In the genomic region with DNA sequence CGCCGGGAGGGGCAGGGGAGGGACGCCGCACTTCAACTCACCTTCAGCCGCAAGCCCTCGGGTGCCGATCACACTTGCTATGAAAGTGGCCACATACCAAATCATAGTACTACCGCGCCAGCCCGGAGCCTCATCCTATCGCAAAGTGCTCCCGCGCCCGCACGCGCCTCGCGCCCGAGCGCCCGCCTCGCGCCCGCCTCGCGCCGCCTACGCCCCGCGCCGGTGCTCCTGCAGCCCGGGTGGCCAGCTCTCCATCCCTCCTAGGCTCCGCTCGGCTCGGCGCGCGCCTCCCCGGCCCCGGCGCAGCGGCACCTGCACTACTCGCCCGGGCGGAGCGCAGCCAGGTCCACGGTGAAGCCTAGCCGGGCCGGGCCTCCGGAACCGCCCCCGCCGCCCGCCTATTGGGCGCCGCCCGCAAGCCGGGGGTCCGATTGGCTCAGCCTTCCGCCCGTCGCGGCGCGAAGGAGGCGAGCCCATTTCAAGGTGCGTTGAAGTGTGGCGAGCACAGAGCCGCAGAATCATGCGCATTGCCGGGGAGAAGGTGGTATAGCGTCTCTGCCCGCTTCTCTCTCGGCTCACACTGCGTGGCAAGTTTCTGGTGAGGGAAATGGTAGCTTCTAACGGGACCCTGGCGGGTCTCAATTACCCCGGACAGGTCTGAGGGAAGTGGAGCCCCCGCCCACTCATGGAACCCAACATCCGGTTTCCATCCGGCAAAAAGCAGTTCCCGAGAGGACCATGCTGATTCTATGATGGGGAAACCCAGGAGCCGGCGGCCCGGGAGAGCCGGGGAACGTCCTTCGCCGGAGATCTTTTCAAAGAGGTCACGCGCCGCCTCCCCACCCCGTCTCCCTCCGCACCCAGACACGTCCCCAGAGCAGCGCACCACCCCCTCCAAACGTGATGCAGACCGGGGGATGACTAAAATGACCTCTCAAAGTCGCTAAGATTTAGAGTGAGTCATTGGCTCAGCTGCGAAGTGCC, we compare ENCODE assay signal across 7 cellular contexts. TPM values are rescaled to one million over a fixed set of nuclear protein-coding genes. Genes with fewer than 3 reads are reported as not detected.
DNase-seq lines count a peak whose midpoint lies in the region; ATAC-seq lines count a peak whose summit lies in the region.

IGSF9B (minus strand) TSS at position 319 of the 984 bp plus-strand sequence; CDS start at position 105, 214 bp downstream.

- peaks cover 58% of the 10 kb centered on the region for H3K27me3 ChIP-seq in ectodermal cell (ENCODE audit: control insufficient read depth, insufficient read depth, low read length, poor library complexity, severe bottlenecking)

- H3K4me3 ChIP-seq in ectodermal cell (ENCODE audit: insufficient read depth, low read depth, low read length): peak within 1 kb of the TSS; percentile 73

- WGBS in ectodermal cell, 2 experiments: 1% methylated on average over 100 of the region's 100 CpGs

- no peaks in the 10 kb centered on the region for H3K36me3 ChIP-seq in ectodermal cell (ENCODE audit: control insufficient read depth, insufficient read depth, low read length)

- H3K9me3 ChIP-seq in ectodermal cell (ENCODE audit: control insufficient read depth, low read length): no peaks in the 10 kb centered on the region

- ATAC-seq in GM18519 (IDR thresholded peaks at IDR 0.05; ENCODE audit: low FRiP score, unreplicated experiment): peak; percentile 97
- ATAC-seq in HG02981 (IDR thresholded peaks at IDR 0.05; ENCODE audit: unreplicated experiment): peak; percentile 98

- no peak within 1 kb of the TSS for H3K27ac ChIP-seq in ectodermal cell (ENCODE audit: insufficient read depth, low read depth, low read length, poor library complexity, severe bottlenecking)

- DNase-seq in NCI-H2227 (lab: John Stamatoyannopoulos, UW; ENCODE audit: unreplicated experiment) (peak; percentile 90), lung microvascular endothelial cell (ENCODE audit: low read depth in 2 of 2) (peak; percentile 58 to 73)
- peak; percentile 97 for DNase-seq in activated CD8-positive, alpha-beta memory T cell treated with anti-CD3 and anti-CD28 coated beads for 24 hours
- peak; percentile 83 to 91 (median 86) for DNase-seq in stimulated activated CD4-positive, alpha-beta T cell treated with anti-CD3 and anti-CD28 coated beads, TNF-alpha, amount 100 ng/mL, for 48 hours (ENCODE audit: low read depth in 3 of 3)

- H3K4me1 ChIP-seq in ectodermal cell (ENCODE audit: control insufficient read depth, insufficient read depth, low read length): peaks cover 24% of the 10 kb centered on the region

RNA-seq across cellular contexts. Expression of gene IGSF9B, which starts in this region (rescaled TPM):
- 6.9 TPM for polyA plus RNA-seq in ectodermal cell (2013, experiment 1 of 4)
- 12.9 TPM for polyA plus RNA-seq in ectodermal cell (2013, experiment 2 of 4)
- polyA plus RNA-seq in ectodermal cell (2013, experiment 3 of 4): 8.1 TPM
- polyA plus RNA-seq in ectodermal cell (2013, experiment 4 of 4): 12.2 TPM
- total RNA-seq in lung microvascular endothelial cell: not detected in 2 replicates

Comparison
In these comparisons a context has a peak if more than half of its experiments do, and no peak if none do; other contexts are left out.
1. Peak in DNase-seq in lung microvascular endothelial cell; RNA of the gene not detected or under 1 TPM.